ENCODE assay signal across 1 cellular context in the genomic region with DNA sequence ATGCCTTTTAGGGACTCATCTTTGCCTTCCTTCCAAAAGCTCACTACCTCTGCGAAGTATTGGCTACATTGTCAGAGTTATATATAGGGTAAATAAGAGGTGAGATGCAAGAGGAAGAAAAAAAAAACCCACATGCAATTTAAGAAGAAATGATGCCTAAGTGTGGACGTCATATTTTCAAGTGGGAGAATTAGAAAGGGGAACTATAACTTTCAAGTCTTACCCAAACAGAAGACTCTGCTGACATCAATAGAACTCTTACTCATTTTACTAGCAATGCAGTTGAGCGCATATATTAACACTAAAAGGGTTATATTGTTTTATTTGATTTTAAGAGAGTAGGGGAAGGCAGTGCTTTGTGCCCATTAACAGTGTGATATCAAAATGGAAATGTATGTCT.
TF ChIP-seq lines count a peak whose summit lies in the region.

No MANE protein-coding gene starts in this region.

TF ChIP-seq in GM12878, 131 proteins besides CTCF, POLR2A, EP300 and RAD21 (continued from another document):
- TF ChIP-seq, protein P1, sequence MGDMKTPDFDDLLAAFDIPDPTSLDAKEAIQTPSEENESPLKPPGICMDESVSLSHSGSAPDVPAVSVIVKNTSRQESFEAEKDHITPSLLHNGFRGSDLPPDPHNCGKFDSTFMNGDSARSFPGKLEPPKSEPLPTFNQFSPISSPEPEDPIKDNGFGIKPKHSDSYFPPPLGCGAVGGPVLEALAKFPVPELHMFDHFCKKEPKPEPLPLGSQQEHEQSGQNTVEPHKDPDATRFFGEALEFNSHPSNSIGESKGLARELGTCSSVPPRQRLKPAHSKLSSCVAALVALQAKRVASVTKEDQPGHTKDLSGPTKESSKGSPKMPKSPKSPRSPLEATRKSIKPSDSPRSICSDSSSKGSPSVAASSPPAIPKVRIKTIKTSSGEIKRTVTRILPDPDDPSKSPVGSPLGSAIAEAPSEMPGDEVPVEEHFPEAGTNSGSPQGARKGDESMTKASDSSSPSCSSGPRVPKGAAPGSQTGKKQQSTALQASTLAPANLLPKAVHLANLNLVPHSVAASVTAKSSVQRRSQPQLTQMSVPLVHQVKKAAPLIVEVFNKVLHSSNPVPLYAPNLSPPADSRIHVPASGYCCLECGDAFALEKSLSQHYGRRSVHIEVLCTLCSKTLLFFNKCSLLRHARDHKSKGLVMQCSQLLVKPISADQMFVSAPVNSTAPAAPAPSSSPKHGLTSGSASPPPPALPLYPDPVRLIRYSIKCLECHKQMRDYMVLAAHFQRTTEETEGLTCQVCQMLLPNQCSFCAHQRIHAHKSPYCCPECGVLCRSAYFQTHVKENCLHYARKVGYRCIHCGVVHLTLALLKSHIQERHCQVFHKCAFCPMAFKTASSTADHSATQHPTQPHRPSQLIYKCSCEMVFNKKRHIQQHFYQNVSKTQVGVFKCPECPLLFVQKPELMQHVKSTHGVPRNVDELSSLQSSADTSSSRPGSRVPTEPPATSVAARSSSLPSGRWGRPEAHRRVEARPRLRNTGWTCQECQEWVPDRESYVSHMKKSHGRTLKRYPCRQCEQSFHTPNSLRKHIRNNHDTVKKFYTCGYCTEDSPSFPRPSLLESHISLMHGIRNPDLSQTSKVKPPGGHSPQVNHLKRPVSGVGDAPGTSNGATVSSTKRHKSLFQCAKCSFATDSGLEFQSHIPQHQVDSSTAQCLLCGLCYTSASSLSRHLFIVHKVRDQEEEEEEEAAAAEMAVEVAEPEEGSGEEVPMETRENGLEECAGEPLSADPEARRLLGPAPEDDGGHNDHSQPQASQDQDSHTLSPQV (IDR thresholded peaks at IDR 0.05) = 0 out of 2 replicates have a peak, but pooled peaks have one; percentile 10
- no peak for TF ChIP-seq TCF7 (IDR thresholded peaks at IDR 0.05; ENCODE audit: borderline replicate concordance)
- peak; percentile 68; the same call in 1 of the 2 replicates for TF ChIP-seq CREM (IDR thresholded peaks at IDR 0.05; ENCODE audit: low read depth)
- TF ChIP-seq SUPT20H (IDR thresholded peaks at IDR 0.05; ENCODE audit: borderline replicate concordance, control insufficient read depth, low read depth, low read length) = no peak
- no peak; the same call in 1 of the 2 replicates for TF ChIP-seq RUNX3 (IDR thresholded peaks at IDR 0.05; ENCODE audit: low read length)
- TF ChIP-seq HCFC1 (IDR thresholded peaks at IDR 0.05; ENCODE audit: low read length) = no peak
- no peak for TF ChIP-seq BACH1 (IDR thresholded peaks at IDR 0.05; ENCODE audit: borderline replicate concordance)
- TF ChIP-seq EZH2 (IDR thresholded peaks at IDR 0.05; ENCODE audit: borderline replicate concordance, control insufficient read depth, low read depth, low read length) = no peak
- no peak for TF ChIP-seq ZNF207 (IDR thresholded peaks at IDR 0.05; ENCODE audit: borderline replicate concordance)
- TF ChIP-seq JUND (IDR thresholded peaks at IDR 0.05; ENCODE audit: low read depth, low read length) = no peak
- peak; percentile 90 for TF ChIP-seq ATF7 (IDR thresholded peaks at IDR 0.05; ENCODE audit: low read depth)
- no peak for TF ChIP-seq CBX3 (IDR thresholded peaks at IDR 0.05; ENCODE audit: borderline replicate concordance, low read depth)
- TF ChIP-seq TBL1XR1 (IDR thresholded peaks at IDR 0.05; ENCODE audit: low read depth, low read length) = no peak; the same call in 1 of the 2 replicates
- TF ChIP-seq ZNF274 (IDR thresholded peaks at IDR 0.05; ENCODE audit: insufficient read depth, insufficient read length) = no peak
- TF ChIP-seq HSF1 (IDR thresholded peaks at IDR 0.05; ENCODE audit: low read depth, low read length) = no peak
- TF ChIP-seq, protein P2, sequence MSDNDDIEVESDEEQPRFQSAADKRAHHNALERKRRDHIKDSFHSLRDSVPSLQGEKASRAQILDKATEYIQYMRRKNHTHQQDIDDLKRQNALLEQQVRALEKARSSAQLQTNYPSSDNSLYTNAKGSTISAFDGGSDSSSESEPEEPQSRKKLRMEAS (IDR thresholded peaks at IDR 0.05; ENCODE audit: low read depth, low read length) = no peak
- peak; percentile 73 for TF ChIP-seq JUNB (IDR thresholded peaks at IDR 0.05)
